In genomic region chr1:40373323-40374283, GRCh38 we compare ENCODE assay signal across 1 cellular context.
TF ChIP-seq lines count a peak whose summit lies in the region.

Gene SMAP2, plus strand, starts transcription at chr1:40373727. Its CDS starts 394 bp downstream, at chr1:40374121.

TF ChIP-seq in HepG2, 621 proteins besides CTCF, POLR2A, EP300 and RAD21 (continued from another document and continues in another):
- TF ChIP-seq NFYC (CRISPR knock-in tag; IDR thresholded peaks at IDR 0.05) (peak; percentile 69), ELK4 (CRISPR knock-in tag; IDR thresholded peaks at IDR 0.05; ENCODE audit: borderline replicate concordance) (no peak), HMGXB4 (CRISPR knock-in tag; IDR thresholded peaks at IDR 0.05; ENCODE audit: borderline replicate concordance in 1 of 2, low read depth in 1 of 2) (peak in 1 of 2 experiments; percentile 76; a peak in 2 of 4 replicates), ZNF879 (CRISPR knock-in tag; IDR thresholded peaks at IDR 0.05) (no peak), MATR3 (CRISPR knock-in tag; IDR thresholded peaks at IDR 0.05) (no peak), NFRKB (IDR thresholded peaks at IDR 0.05) (no peak), KLF15 (CRISPR knock-in tag; IDR thresholded peaks at IDR 0.05; ENCODE audit: borderline replicate concordance) (no peak), ZNF354B (CRISPR knock-in tag; IDR thresholded peaks at IDR 0.05) (no peak), ZBTB39 (CRISPR knock-in tag; IDR thresholded peaks at IDR 0.05) (no peak), ZEB1 (IDR thresholded peaks at IDR 0.05; ENCODE audit: insufficient replicate concordance, low read depth) (no peak), ZBED4 (CRISPR knock-in tag; IDR thresholded peaks at IDR 0.05; ENCODE audit: borderline replicate concordance) (no peak), GATAD2A (CRISPR knock-in tag; IDR thresholded peaks at IDR 0.05) (no peak), ZNF317 (CRISPR knock-in tag; IDR thresholded peaks at IDR 0.05) (no peak; the same call in 1 of the 2 replicates), ZNF17 (CRISPR knock-in tag; IDR thresholded peaks at IDR 0.05) (no peak), POLR2G (IDR thresholded peaks at IDR 0.05; ENCODE audit: low read depth, low read length) (peak; percentile 58), POGK (CRISPR knock-in tag; conservative IDR thresholded peaks at IDR 0.05) (0 out of 2 replicates have a peak, but pooled peaks have one; percentile 29), CEBPG (CRISPR knock-in tag; IDR thresholded peaks at IDR 0.05) (no peak), DZIP1 (CRISPR knock-in tag; IDR thresholded peaks at IDR 0.05) (no peak), IRF2 (CRISPR knock-in tag; IDR thresholded peaks at IDR 0.05) (peak; percentile 65; the same call in 1 of the 2 replicates), RNF2 (conservative IDR thresholded peaks at IDR 0.05; ENCODE audit: low read depth) (no peak), CENPBD1 (CRISPR knock-in tag; IDR thresholded peaks at IDR 0.05; ENCODE audit: borderline replicate concordance, low read depth) (no peak), ZNF24 (IDR thresholded peaks at IDR 0.05) (no peak), SIN3A (IDR thresholded peaks at IDR 0.05; ENCODE audit: borderline replicate concordance, low read depth, low read length) (peak; percentile 61; the same call in 1 of the 2 replicates), ZFY (CRISPR knock-in tag; IDR thresholded peaks at IDR 0.05) (peak; percentile 53; the same call in 1 of the 2 replicates), ZNF530 (CRISPR knock-in tag; IDR thresholded peaks at IDR 0.05; ENCODE audit: low read depth) (no peak), ZNF781 (CRISPR knock-in tag; IDR thresholded peaks at IDR 0.05; ENCODE audit: borderline replicate concordance, not compliant biosample characterization) (no peak), REXO4 (CRISPR knock-in tag; IDR thresholded peaks at IDR 0.05; ENCODE audit: borderline replicate concordance) (no peak), ELF4 (CRISPR knock-in tag; IDR thresholded peaks at IDR 0.05; ENCODE audit: borderline replicate concordance) (no peak), ZSCAN29 (CRISPR knock-in tag; conservative IDR thresholded peaks at IDR 0.05) (no peak), ZNF816 (CRISPR knock-in tag; IDR thresholded peaks at IDR 0.05; ENCODE audit: borderline replicate concordance) (no peak), ZFP1 (CRISPR knock-in tag; IDR thresholded peaks at IDR 0.05) (no peak), REL (CRISPR knock-in tag; conservative IDR thresholded peaks at IDR 0.05) (no peak), THYN1 (CRISPR knock-in tag; IDR thresholded peaks at IDR 0.05; ENCODE audit: borderline replicate concordance, low read depth) (no peak), PITX1 (CRISPR knock-in tag; IDR thresholded peaks at IDR 0.05) (no peak), ZMYM4 (CRISPR knock-in tag; IDR thresholded peaks at IDR 0.05) (peak; percentile 49; the same call in 1 of the 2 replicates), ZNF496 (CRISPR knock-in tag; IDR thresholded peaks at IDR 0.05; ENCODE audit: insufficient replicate concordance) (no peak), ATF6 (CRISPR knock-in tag; conservative IDR thresholded peaks at IDR 0.05) (no peak), ZNF850 (CRISPR knock-in tag; conservative IDR thresholded peaks at IDR 0.05) (no peak), GLI4 (CRISPR knock-in tag; IDR thresholded peaks at IDR 0.05; ENCODE audit: borderline replicate concordance) (no peak), PRPF4 (IDR thresholded peaks at IDR 0.05; ENCODE audit: low read depth, low read length, poor library complexity, severe bottlenecking) (no peak), ATAD3A (CRISPR knock-in tag; IDR thresholded peaks at IDR 0.05) (no peak), SUZ12 (IDR thresholded peaks at IDR 0.05; ENCODE audit: low read depth, low read length) (no peak), FLYWCH1 (CRISPR knock-in tag; IDR thresholded peaks at IDR 0.05) (no peak), THAP7 (CRISPR knock-in tag; IDR thresholded peaks at IDR 0.05) (peak; percentile 61; the same call in 1 of the 2 replicates), ZNF563 (CRISPR knock-in tag; IDR thresholded peaks at IDR 0.05) (peak; percentile 49; the same call in 1 of the 2 replicates), NBN (conservative IDR thresholded peaks at IDR 0.05) (no peak), ZFP36L2 (CRISPR knock-in tag; IDR thresholded peaks at IDR 0.05) (no peak), KDM1A (CRISPR knock-in tag; IDR thresholded peaks at IDR 0.05) (no peak), KLF12 (CRISPR knock-in tag; IDR thresholded peaks at IDR 0.05; ENCODE audit: borderline replicate concordance) (no peak), LCORL (IDR thresholded peaks at IDR 0.05) (no peak), LCORL (CRISPR knock-in tag; IDR thresholded peaks at IDR 0.05) (no peak), ZNF557 (CRISPR knock-in tag; IDR thresholded peaks at IDR 0.05) (no peak), MLX (CRISPR knock-in tag; IDR thresholded peaks at IDR 0.05) (no peak), CENPT (CRISPR knock-in tag; IDR thresholded peaks at IDR 0.05; ENCODE audit: low read depth) (0 out of 2 replicates have a peak, but pooled peaks have one; percentile 35), ZNF614 (CRISPR knock-in tag; IDR thresholded peaks at IDR 0.05; ENCODE audit: borderline replicate concordance) (no peak)
